12 cellular contexts compared by ENCODE assay signal in the genomic region with DNA sequence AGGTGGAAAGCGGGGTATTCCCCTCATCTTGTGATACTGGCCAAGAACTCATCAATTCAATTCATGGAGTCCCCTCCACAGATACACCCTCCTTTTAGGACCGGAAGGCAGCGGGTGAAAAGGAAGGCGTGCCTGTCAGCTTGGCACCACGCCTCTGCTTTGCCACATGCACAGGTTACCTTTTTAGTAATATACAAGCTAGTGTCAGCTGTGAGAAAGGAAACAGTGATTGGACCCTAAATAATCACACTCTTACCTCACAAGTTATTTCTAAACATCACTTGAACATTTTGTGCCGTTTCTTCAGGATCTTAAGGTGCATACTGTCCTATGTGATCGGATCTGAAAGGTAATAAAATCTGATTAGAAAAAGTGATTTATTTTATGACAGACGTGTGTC. TPM values are rescaled to one million over a fixed set of nuclear protein-coding genes. Genes with fewer than 3 reads are reported as not detected.
DNase-seq lines count a peak whose midpoint lies in the region; ATAC-seq and TF ChIP-seq lines count a peak whose summit lies in the region.
"Had no signal": no experiment of that assay in that cellular context is flagged by ENCODE, and none has a peak within 500 bp of the region (broad histone marks: within the 10 kb centered on the region; RNA-seq: fewer than 3 reads in every experiment).

No MANE protein-coding gene starts in this region.

- H3K9me2 ChIP-seq in PC-3 (replicated peaks; ENCODE audit: low read length): no peaks in the 10 kb centered on the region

- no peak for DNase-seq in CD8-positive, alpha-beta T cell
- DNase-seq in PC-3: no peak
- DNase-seq in epithelial cell of prostate (ENCODE audit: low read depth, low spot score): no peak
- DNase-seq in gastrocnemius medialis: peak in 1 of 2 donors; percentile 41
- no peak for DNase-seq in immature natural killer cell
- no peak for DNase-seq in NCI-H146 treated with DMSO at 0.1 percent for 48 hours (lab: John Stamatoyannopoulos, UW; ENCODE audit: unreplicated experiment)
- no peak for DNase-seq in NCI-H146 (lab: John Stamatoyannopoulos, UW)
- DNase-seq: NCI-H2029 treated with DMSO at 0.1 percent for 48 hours, nephron progenitor cell, OCI-M1, testis had no signal

- no peak overlapping the region for H3K4me3 ChIP-seq in CD8-positive, alpha-beta T cell (ENCODE audit: low read depth, low read length)
- H3K4me3 ChIP-seq in PC-3 (ENCODE audit: low read length) (no peak overlapping the region), gastrocnemius medialis (no peak overlapping the region)
- H3K4me3 ChIP-seq: testis had no signal

- peaks cover 62% of the 10 kb centered on the region for H3K79me2 ChIP-seq in PC-3 (ENCODE audit: low read length)

- intact Hi-C loops in CD8-positive, alpha-beta T cell (cut with DNase I, micrococcal nuclease): no loop called here
- intact Hi-C loops in PC-3 (cut with micrococcal nuclease) (loop anchor here (2.0 to 10.0 kb wide), 3 partner anchors 15 to 89 kb away; partner anchors contain the start of genes KIAA0513 and ZDHHC7), gastrocnemius medialis (cut with DNase I; ENCODE audit: low total_unique reads) (no loop called here)

- H3K9me3 ChIP-seq in CD8-positive, alpha-beta T cell (ENCODE audit: low read length): no peaks in the 10 kb centered on the region
- H3K9me3 ChIP-seq in PC-3 (ENCODE audit: low read length): no peaks in the 10 kb centered on the region
- H3K9me3 ChIP-seq in gastrocnemius medialis: no peaks in the 10 kb centered on the region
- H3K9me3 ChIP-seq: testis had no signal

- BruUV-seq in PC-3 (replicated peaks; lab: Mats Ljungman, UMichigan): no TSS peak

- peaks cover 16% of the 10 kb centered on the region for H3K36me3 ChIP-seq in CD8-positive, alpha-beta T cell (ENCODE audit: insufficient read depth, low read length)
- no peaks in the 10 kb centered on the region; the same call in 1 of the 2 replicates for H3K36me3 ChIP-seq in PC-3 (ENCODE audit: low read depth, low read length)
- peaks cover 0 to 24% of the 10 kb centered on the region in 2 donors for H3K36me3 ChIP-seq in gastrocnemius medialis

- H3K4me2 ChIP-seq in PC-3 (ENCODE audit: low read length): peak overlapping the region; percentile 57; the same call in 1 of the 2 replicates

- no peaks in the 10 kb centered on the region for H3K9me3 Mint-ChIP-seq in CD8-positive, alpha-beta T cell
- H3K9me3 Mint-ChIP-seq in immature natural killer cell: no peaks in the 10 kb centered on the region
- H3K9me3 Mint-ChIP-seq: nephron progenitor cell had no signal

- peak overlapping the region; percentile 51; the same call in 1 of the 2 replicates for H3K9ac ChIP-seq in PC-3 (ENCODE audit: low read length)

- CTCF ChIA-PET in CD8-positive, alpha-beta T cell (lab: Charles Lee): interaction anchor here (2.5 kb wide), 1 partner anchor 24 kb away, joined by 10 read pairs; no protein-coding TSS in a partner anchor
- CTCF ChIA-PET in PC-3 (lab: Charles Lee): no interaction called here

- peaks cover 9% of the 10 kb centered on the region for H3F3A ChIP-seq in PC-3 (ENCODE audit: low read length, unreplicated experiment)

- in situ Hi-C loops in gastrocnemius medialis (cut with MboI; ENCODE audit: low sequenced_read_pairs in 4 of 4): loop anchor here in 1 of 4 donors (25.0 kb wide), 1 partner anchor 483 kb away; the partner anchor contains the start of gene MEAK7

- peaks cover 23% of the 10 kb centered on the region for H3K4me1 Mint-ChIP-seq in CD8-positive, alpha-beta T cell (ENCODE audit: low read depth)
- peaks cover 22 to 48% of the 10 kb centered on the region in 2 donors for H3K4me1 Mint-ChIP-seq in immature natural killer cell

- peaks cover 62% of the 10 kb centered on the region for H3K36me3 Mint-ChIP-seq in CD8-positive, alpha-beta T cell
- H3K36me3 Mint-ChIP-seq in immature natural killer cell: peaks cover 1 to 16% (median 6%) of the 10 kb centered on the region in 3 donors

- no peaks in the 10 kb centered on the region for H3K27me3 ChIP-seq in CD8-positive, alpha-beta T cell (ENCODE audit: insufficient read depth, low read length)
- H3K27me3 ChIP-seq in PC-3 (ENCODE audit: low read length) (no peaks in the 10 kb centered on the region), gastrocnemius medialis (no peaks in the 10 kb centered on the region)
- H3K27me3 ChIP-seq: testis had no signal

- H3K4me3 Mint-ChIP-seq in CD8-positive, alpha-beta T cell: no peak overlapping the region
- H3K4me3 Mint-ChIP-seq in immature natural killer cell: no peak overlapping the region
- H3K4me3 Mint-ChIP-seq: nephron progenitor cell had no signal

- TF ChIP-seq CTCF in CD8-positive, alpha-beta T cell (IDR thresholded peaks at IDR 0.05): no peak
- TF ChIP-seq CTCF in PC-3 (conservative IDR thresholded peaks at IDR 0.05; ENCODE audit: low read depth, low read length) (no peak), gastrocnemius medialis (IDR thresholded peaks at IDR 0.05 in 4 of 5, conservative IDR thresholded peaks at IDR 0.05 in 1 of 5) (no peak)

- no peak overlapping the region for H2AFZ ChIP-seq in PC-3 (ENCODE audit: low read length)

- H3K27ac ChIP-seq in CD8-positive, alpha-beta T cell (ENCODE audit: low read depth, low read length): no peak overlapping the region
- H3K27ac ChIP-seq in PC-3 (ENCODE audit: low read length) (peak overlapping the region; percentile 97), epithelial cell of prostate (peak overlapping the region; percentile 99), gastrocnemius medialis (peak overlapping the region; percentile 70 to 84 (median 78))
- H3K27ac ChIP-seq: testis had no signal

- peak; percentile 73 for ATAC-seq in CD8-positive, alpha-beta T cell
- ATAC-seq in PC-3 (no peak), gastrocnemius medialis (peak; percentile 22 to 66), GM21528 (IDR thresholded peaks at IDR 0.05; ENCODE audit: low FRiP score, unreplicated experiment) (no peak)

- no peak overlapping the region for H3K27ac Mint-ChIP-seq in CD8-positive, alpha-beta T cell
- peak overlapping the region in 1 of 6 donors; percentile 26 for H3K27ac Mint-ChIP-seq in immature natural killer cell

- no peaks in the 10 kb centered on the region for H3K27me3 Mint-ChIP-seq in CD8-positive, alpha-beta T cell (ENCODE audit: low read depth)
- H3K27me3 Mint-ChIP-seq in immature natural killer cell (ENCODE audit: low read depth in 3 of 3): peaks cover 0 to 1% (median 0%) of the 10 kb centered on the region in 3 donors

- no peaks in the 10 kb centered on the region for H4K20me1 ChIP-seq in PC-3 (ENCODE audit: low read length)

- TF ChIP-seq POLR2A in gastrocnemius medialis (IDR thresholded peaks at IDR 0.05): no peak

- POLR2A ChIA-PET in CD8-positive, alpha-beta T cell (lab: Charles Lee): interaction anchor here (0.6 kb wide), 1 partner anchor 31 kb away, joined by 3 read pairs; the partner anchor contains the start of gene KIAA0513
- POLR2A ChIA-PET in PC-3 (lab: Charles Lee; ENCODE audit: unreplicated experiment): no interaction called here

- H3K4me1 ChIP-seq in CD8-positive, alpha-beta T cell (ENCODE audit: insufficient read depth, low read length): no peaks in the 10 kb centered on the region
- H3K4me1 ChIP-seq in PC-3 (ENCODE audit: insufficient read depth, low read length) (peaks cover 58% of the 10 kb centered on the region), gastrocnemius medialis (peaks cover 17 to 34% of the 10 kb centered on the region in 2 donors)

RNA-seq across cellular contexts. Expression of gene ZDHHC7, which starts 15.7 kb away (rescaled TPM):
- total RNA-seq in CD8-positive, alpha-beta T cell: 10 to 100 TPM; 85.4 to 92.1 TPM
- total RNA-seq in PC-3 (2014; rRNA removed) (37.0 and 42.1 TPM in 2 replicates), gastrocnemius medialis (10 to 100 TPM; 55.0 to 93.5 (median 68.4) TPM)
- polyA plus RNA-seq in immature natural killer cell: 10 to 100 TPM; 28.2 to 46.6 (median 37.2) TPM

RNA-seq across cellular contexts. Expression of gene KIAA0513, which starts 31.9 kb away (rescaled TPM):
- total RNA-seq in CD8-positive, alpha-beta T cell: 10 to 100 TPM in 1 of 2 experiments, 1 to 10 TPM in 1; 9.7 to 10.3 TPM
- total RNA-seq in PC-3 (2014; rRNA removed) (5.5 and 7.8 TPM in 2 replicates), gastrocnemius medialis (10 to 100 TPM in 3 of 4 donors, 1 to 10 TPM in 1; 8.2 to 22.4 (median 21.4) TPM)
- 1 to 10 TPM in 2 of 3 donors, under 1 TPM in 1; 0.11 to 8.7 (median 4.4) TPM for polyA plus RNA-seq in immature natural killer cell

Comparison
In these comparisons a context has a peak if more than half of its experiments do, and no peak if none do; other contexts are left out.
1. ATAC-seq: peak in CD8-positive, alpha-beta T cell (single experiment) and gastrocnemius medialis (2 of 2); none in PC-3 (single experiment) and GM21528 (single experiment).